8 cellular contexts compared by ENCODE assay signal in genomic region chr17:78879679-78880186, GRCh38. TPM values are rescaled to one million over a fixed set of nuclear protein-coding genes. Genes with fewer than 3 reads are reported as not detected.
DNase-seq lines count a peak whose midpoint lies in the region; ATAC-seq and FAIRE-seq lines count a peak whose summit lies in the region.

No MANE protein-coding gene starts in this region.

- DNase-seq in H4 (ENCODE audit: low spot score): peak; percentile 89
- no peak for DNase-seq in activated T-cell treated with anti-CD3 and anti-CD28 coated beads, Interleukin-2, amount 50 U/mL, for 4 hours
- DNase-seq in foreskin melanocyte: peak; percentile 74
- peak; percentile 91 for DNase-seq in sciatic nerve (ENCODE audit: low spot score)
- DNase-seq in AML-193 (lab: John Stamatoyannopoulos, UW): no peak
- no peak for DNase-seq in frontal cortex (ENCODE audit: low spot score in 2 of 2)
- DNase-seq in NCI-H1092 (lab: John Stamatoyannopoulos, UW): no peak
- DNase-seq in NOMO-1 treated with DMSO at 0.1 percent for 48 hours (lab: John Stamatoyannopoulos, UW; ENCODE audit: unreplicated experiment): no peak

- ATAC-seq in activated T-cell treated with anti-CD3 and anti-CD28 coated beads, Interleukin-2, amount 50 U/mL, for 4 hours: peak; percentile 33 to 57
- ATAC-seq in sciatic nerve: peak; percentile 57

- H3K36me3 Mint-ChIP-seq in activated T-cell treated with anti-CD3 and anti-CD28 coated beads, Interleukin-2, amount 50 U/mL, for 4 hours (ENCODE audit: insufficient read depth): no peaks in the 10 kb centered on the region

- peak overlapping the region; percentile 67 for H3K4me3 Mint-ChIP-seq in activated T-cell treated with anti-CD3 and anti-CD28 coated beads, Interleukin-2, amount 50 U/mL, for 4 hours

- FAIRE-seq in frontal cortex (lab: Jason Lieb, UNC): no peak

- peaks cover 19% of the 10 kb centered on the region for H3K4me1 Mint-ChIP-seq in activated T-cell treated with anti-CD3 and anti-CD28 coated beads, Interleukin-2, amount 50 U/mL, for 4 hours (ENCODE audit: low read depth)

- no peaks in the 10 kb centered on the region for H3K9me3 Mint-ChIP-seq in activated T-cell treated with anti-CD3 and anti-CD28 coated beads, Interleukin-2, amount 50 U/mL, for 4 hours

- H3K27me3 Mint-ChIP-seq in activated T-cell treated with anti-CD3 and anti-CD28 coated beads, Interleukin-2, amount 50 U/mL, for 4 hours (ENCODE audit: low read depth): peaks cover 9% of the 10 kb centered on the region

- intact Hi-C loops in sciatic nerve (cut with DNase I): loop anchor here (10.0 kb wide), 1 partner anchor 45 kb away; the partner anchor contains the start of gene TIMP2

RNA-seq across cellular contexts. Expression of gene CEP295NL, which starts 23.3 kb away (rescaled TPM):
- not detected in 2 replicates for total RNA-seq in H4 (2014; rRNA removed; shearing (Covaris generic))
- not detected for total RNA-seq in activated T-cell treated with anti-CD3 and anti-CD28 coated beads, Interleukin-2, amount 50 U/mL, for 4 hours
- total RNA-seq in sciatic nerve: 16.7 TPM
- 1.2 TPM for total RNA-seq in frontal cortex

RNA-seq across cellular contexts. Expression of gene USP36, which starts 39.1 kb away (rescaled TPM):
- 14.3 and 20.4 TPM in 2 replicates for total RNA-seq in H4 (2014; rRNA removed; shearing (Covaris generic))
- 100 to 1,000 TPM; 157 to 179 (median 170) TPM for total RNA-seq in activated T-cell treated with anti-CD3 and anti-CD28 coated beads, Interleukin-2, amount 50 U/mL, for 4 hours
- 109 TPM for total RNA-seq in sciatic nerve
- 18.8 TPM for total RNA-seq in frontal cortex

RNA-seq across cellular contexts. Expression of gene TIMP2, which starts 45.5 kb away (rescaled TPM):
- total RNA-seq in H4 (2014; rRNA removed; shearing (Covaris generic)): 59.0 and 73.3 TPM in 2 replicates
- 1 to 10 TPM in 1 of 3 donors, under 1 TPM in 2; 0.63 to 1.0 (median 0.81) TPM for total RNA-seq in activated T-cell treated with anti-CD3 and anti-CD28 coated beads, Interleukin-2, amount 50 U/mL, for 4 hours
- 720 TPM for total RNA-seq in sciatic nerve
- 33.8 TPM for total RNA-seq in frontal cortex

Comparison
In these comparisons a context has a peak if more than half of its experiments do, and no peak if none do; other contexts are left out.
1. DNase-seq: peak in H4 (single experiment), foreskin melanocyte (single experiment) and sciatic nerve (single experiment); none in activated T-cell treated with anti-CD3 and anti-CD28 coated beads, Interleukin-2, amount 50 U/mL, for 4 hours (single experiment), AML-193 (0 of 2), frontal cortex (0 of 2), NCI-H1092 (single experiment) and NOMO-1 treated with DMSO at 0.1 percent for 48 hours (single experiment).
2. RNA of gene TIMP2, which starts 45.5 kb away (total RNA-seq): 720 TPM in sciatic nerve (single experiment), 59.0 to 73.3 TPM in H4 and 33.8 TPM in frontal cortex (single experiment); 0.63 to 1.0 TPM in activated T-cell treated with anti-CD3 and anti-CD28 coated beads, Interleukin-2, amount 50 U/mL, for 4 hours; every median in the first group is over 10 times any median in the second.